ENCODE assay signal across 12 cellular contexts in genomic region chr3:42037318-42037945, GRCh38. TPM values are rescaled to one million over a fixed set of nuclear protein-coding genes. Genes with fewer than 3 reads are reported as not detected.
DNase-seq lines count a peak whose midpoint lies in the region; ATAC-seq and TF ChIP-seq lines count a peak whose summit lies in the region.
"Had no signal": no experiment of that assay in that cellular context is flagged by ENCODE, and none has a peak within 500 bp of the region (broad histone marks: within the 10 kb centered on the region; RNA-seq: fewer than 3 reads in every experiment).

No MANE protein-coding gene starts in this region.

- peak overlapping the region; percentile 33 for H3K27ac Mint-ChIP-seq in activated T-helper 17 cell treated with anti-CD3 and anti-CD28 coated beads, Interleukin-2, amount 50 U/mL, for 72 hours
- peak overlapping the region; percentile 22 for H3K27ac Mint-ChIP-seq in stimulated activated effector memory CD8-positive, alpha-beta T cell treated with anti-CD3 and anti-CD28 coated beads, Interleukin-12 subunit alpha, Interleukin-12 subunit beta, amount 100 ng/mL, for 72 hours
- H3K27ac Mint-ChIP-seq: activated CD8-positive, alpha-beta memory T cell treated with anti-CD3 and anti-CD28 coated beads, Interleukin-2, amount 10 ng/mL, durations not matched to agents 7 days and 5 days had no signal

- DNase-seq in GM12865 (ENCODE audit: low read depth), result peak; percentile 39
- DNase-seq in kidney tubule cell (ENCODE audit: low spot score), result peak; percentile 44
- no peak for DNase-seq in stimulated activated effector memory CD8-positive, alpha-beta T cell treated with anti-CD3 and anti-CD28 coated beads, Interleukin-12 subunit alpha, Interleukin-12 subunit beta, amount 100 ng/mL, for 72 hours (ENCODE audit: low spot score in 2 of 2)
- no peak for DNase-seq in NCI-H146 (lab: John Stamatoyannopoulos, UW)
- no peak for DNase-seq in medulla oblongata (ENCODE audit: extremely low spot score)
- DNase-seq in amniotic stem cell (lab: John Stamatoyannopoulos, UW), result no peak
- DNase-seq: activated CD8-positive, alpha-beta memory T cell treated with anti-CD3 and anti-CD28 coated beads, Interleukin-2, amount 10 ng/mL, durations not matched to agents 7 days and 5 days; effector memory CD8-positive, alpha-beta T cell; naive thymus-derived CD8-positive, alpha-beta T cell had no signal

- TF ChIP-seq CTCF in GM12865 (IDR thresholded peaks at IDR 0.05; ENCODE audit: insufficient read depth, low read depth, low read length, missing control alignments), result no peak

- H3K4me3 ChIP-seq in GM12865 (ENCODE audit: low read depth, low read length), result no peak overlapping the region

- peaks cover 20% of the 10 kb centered on the region for H3K36me3 Mint-ChIP-seq in activated T-helper 17 cell treated with anti-CD3 and anti-CD28 coated beads, Interleukin-2, amount 50 U/mL, for 72 hours (ENCODE audit: low read depth)
- H3K36me3 Mint-ChIP-seq in stimulated activated effector memory CD8-positive, alpha-beta T cell treated with anti-CD3 and anti-CD28 coated beads, Interleukin-12 subunit alpha, Interleukin-12 subunit beta, amount 100 ng/mL, for 72 hours, result peaks cover 13% of the 10 kb centered on the region

- H3K27me3 Mint-ChIP-seq in activated T-helper 17 cell treated with anti-CD3 and anti-CD28 coated beads, Interleukin-2, amount 50 U/mL, for 72 hours, result no peaks in the 10 kb centered on the region
- H3K27me3 Mint-ChIP-seq: activated CD8-positive, alpha-beta memory T cell treated with anti-CD3 and anti-CD28 coated beads, Interleukin-2, amount 10 ng/mL, durations not matched to agents 7 days and 5 days; effector memory CD8-positive, alpha-beta T cell; naive thymus-derived CD8-positive, alpha-beta T cell had no signal

- H3K4me1 Mint-ChIP-seq in activated T-helper 17 cell treated with anti-CD3 and anti-CD28 coated beads, Interleukin-2, amount 50 U/mL, for 72 hours, result peaks cover 13% of the 10 kb centered on the region
- H3K4me1 Mint-ChIP-seq in stimulated activated effector memory CD8-positive, alpha-beta T cell treated with anti-CD3 and anti-CD28 coated beads, Interleukin-12 subunit alpha, Interleukin-12 subunit beta, amount 100 ng/mL, for 72 hours, result peaks cover 35% of the 10 kb centered on the region

- peak; percentile 23 for ATAC-seq in activated T-helper 17 cell treated with anti-CD3 and anti-CD28 coated beads, Interleukin-2, amount 50 U/mL, for 72 hours (replicated peaks)
- peak; percentile 55 for ATAC-seq in stimulated activated effector memory CD8-positive, alpha-beta T cell treated with anti-CD3 and anti-CD28 coated beads, Interleukin-12 subunit alpha, Interleukin-12 subunit beta, amount 100 ng/mL, for 72 hours
- no peak for ATAC-seq in GM21515 (IDR thresholded peaks at IDR 0.05; ENCODE audit: unreplicated experiment)
- ATAC-seq: activated CD8-positive, alpha-beta memory T cell treated with anti-CD3 and anti-CD28 coated beads, Interleukin-2, amount 10 ng/mL, durations not matched to agents 7 days and 5 days; effector memory CD8-positive, alpha-beta T cell; naive thymus-derived CD8-positive, alpha-beta T cell had no signal

- H3K4me3 Mint-ChIP-seq in activated T-helper 17 cell treated with anti-CD3 and anti-CD28 coated beads, Interleukin-2, amount 50 U/mL, for 72 hours, result no peak overlapping the region
- H3K4me3 Mint-ChIP-seq in stimulated activated effector memory CD8-positive, alpha-beta T cell treated with anti-CD3 and anti-CD28 coated beads, Interleukin-12 subunit alpha, Interleukin-12 subunit beta, amount 100 ng/mL, for 72 hours, result no peak overlapping the region
- H3K4me3 Mint-ChIP-seq: activated CD8-positive, alpha-beta memory T cell treated with anti-CD3 and anti-CD28 coated beads, Interleukin-2, amount 10 ng/mL, durations not matched to agents 7 days and 5 days; CD14-positive monocyte; effector memory CD8-positive, alpha-beta T cell; naive thymus-derived CD8-positive, alpha-beta T cell had no signal

- no peaks in the 10 kb centered on the region for H3K9me3 Mint-ChIP-seq in activated T-helper 17 cell treated with anti-CD3 and anti-CD28 coated beads, Interleukin-2, amount 50 U/mL, for 72 hours
- H3K9me3 Mint-ChIP-seq in stimulated activated effector memory CD8-positive, alpha-beta T cell treated with anti-CD3 and anti-CD28 coated beads, Interleukin-12 subunit alpha, Interleukin-12 subunit beta, amount 100 ng/mL, for 72 hours, result no peaks in the 10 kb centered on the region
- H3K9me3 Mint-ChIP-seq: CD14-positive monocyte; effector memory CD8-positive, alpha-beta T cell; naive thymus-derived CD8-positive, alpha-beta T cell had no signal

RNA-seq across cellular contexts. Expression of gene TRAK1, which starts 53.7 kb away (rescaled TPM):
- total RNA-seq in activated T-helper 17 cell treated with anti-CD3 and anti-CD28 coated beads, Interleukin-2, amount 50 U/mL, for 72 hours, result 10 to 100 TPM; 17.4 to 23.8 TPM

Comparison
In these comparisons a context has a peak if more than half of its experiments do, and no peak if none do; other contexts are left out.
1. DNase-seq: peak in GM12865 (single experiment) and kidney tubule cell (single experiment); none in stimulated activated effector memory CD8-positive, alpha-beta T cell treated with anti-CD3 and anti-CD28 coated beads, Interleukin-12 subunit alpha, Interleukin-12 subunit beta, amount 100 ng/mL, for 72 hours (0 of 2), NCI-H146 (single experiment), medulla oblongata (single experiment) and amniotic stem cell (single experiment).